8 cellular contexts compared by ENCODE assay signal in the genomic region with DNA sequence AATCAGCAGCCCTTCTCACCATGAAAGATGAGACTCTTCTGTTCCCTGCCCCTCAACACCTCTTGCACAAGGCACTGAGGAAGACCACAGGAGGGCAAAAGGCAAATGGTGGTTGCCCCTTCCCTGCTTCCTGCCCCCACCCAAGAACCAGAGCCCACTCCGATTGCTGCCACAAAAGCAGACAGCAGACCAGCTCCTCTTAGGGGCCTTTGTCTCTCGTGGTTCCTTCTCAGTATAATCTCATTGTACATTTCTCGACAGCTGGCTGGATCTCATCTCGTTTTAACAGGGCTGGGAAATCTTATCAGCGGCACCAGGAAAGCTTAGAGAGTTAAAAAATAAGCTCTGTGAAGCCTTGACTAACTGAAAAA. TPM values are rescaled to one million over a fixed set of nuclear protein-coding genes. Genes with fewer than 3 reads are reported as not detected.
A peak's percentile ranks its signal among the peaks of the same experiment; 100 is the strongest.
DNase-seq lines count a peak whose midpoint lies in the region; ATAC-seq and TF ChIP-seq lines count a peak whose summit lies in the region.

No MANE protein-coding gene starts in this region.

- H3K27me3 ChIP-seq in tibial artery, result no peaks in the 10 kb centered on the region

- no peaks in the 10 kb centered on the region for H3K36me3 Mint-ChIP-seq in activated naive CD4-positive, alpha-beta T cell treated with anti-CD3 and anti-CD28 coated beads for 36 hours (ENCODE audit: low read depth)
- H3K36me3 Mint-ChIP-seq in mesothelial cell of epicardium, result peaks cover 6% of the 10 kb centered on the region

- peaks cover 6% of the 10 kb centered on the region for H3K4me1 Mint-ChIP-seq in activated naive CD4-positive, alpha-beta T cell treated with anti-CD3 and anti-CD28 coated beads for 36 hours (ENCODE audit: low read depth)
- peaks cover 26% of the 10 kb centered on the region for H3K4me1 Mint-ChIP-seq in mesothelial cell of epicardium

- intact Hi-C loops in activated naive CD4-positive, alpha-beta T cell treated with anti-CD3 and anti-CD28 coated beads for 36 hours (cut with micrococcal nuclease), result loop anchor here (2.0 kb wide), 1 partner anchor 69 kb away; no protein-coding TSS in a partner anchor
- intact Hi-C loops in tibial artery (cut with DNase I; ENCODE audit: low total_unique reads), result no loop called here

- peaks cover 0 to 12% (median 0%) of the 10 kb centered on the region in 3 donors for H3K9me3 ChIP-seq in tibial artery

- peak overlapping the region; percentile 60 to 83 for H3K4me3 ChIP-seq in tibial artery

- TF ChIP-seq CTCF in mesothelial cell of epicardium (IDR thresholded peaks at IDR 0.05; ENCODE audit: unreplicated experiment) (no peak), tibial artery (IDR thresholded peaks at IDR 0.05) (no peak)

- peaks cover 0 to 22% (median 13%) of the 10 kb centered on the region in 4 donors for H3K4me1 ChIP-seq in tibial artery

- peak overlapping the region; percentile 62 for H3K4me3 Mint-ChIP-seq in activated naive CD4-positive, alpha-beta T cell treated with anti-CD3 and anti-CD28 coated beads for 36 hours
- peak overlapping the region; percentile 73 for H3K4me3 Mint-ChIP-seq in mesothelial cell of epicardium

- H3K27me3 Mint-ChIP-seq in activated naive CD4-positive, alpha-beta T cell treated with anti-CD3 and anti-CD28 coated beads for 36 hours (ENCODE audit: low read depth), result peaks cover 3% of the 10 kb centered on the region
- H3K27me3 Mint-ChIP-seq in mesothelial cell of epicardium (ENCODE audit: low read depth), result no peaks in the 10 kb centered on the region

- H3K36me3 ChIP-seq in tibial artery, result no peaks in the 10 kb centered on the region

- ATAC-seq in HG03135 (IDR thresholded peaks at IDR 0.05; ENCODE audit: unreplicated experiment), result no peak
- no peak for ATAC-seq in GM21390 (IDR thresholded peaks at IDR 0.05; ENCODE audit: unreplicated experiment)

- no peak overlapping the region for H3K27ac Mint-ChIP-seq in activated naive CD4-positive, alpha-beta T cell treated with anti-CD3 and anti-CD28 coated beads for 36 hours
- H3K27ac Mint-ChIP-seq in mesothelial cell of epicardium, result peak overlapping the region; percentile 76

- H3K9me3 Mint-ChIP-seq in activated naive CD4-positive, alpha-beta T cell treated with anti-CD3 and anti-CD28 coated beads for 36 hours, result peaks cover 6% of the 10 kb centered on the region
- peaks cover 9% of the 10 kb centered on the region for H3K9me3 Mint-ChIP-seq in mesothelial cell of epicardium

- H3K27ac ChIP-seq in angular gyrus (ENCODE audit: low read depth, low read length), result peak overlapping the region; percentile 90
- peak overlapping the region; percentile 68 to 90 for H3K27ac ChIP-seq in tibial artery

- CTCF ChIA-PET in activated naive CD4-positive, alpha-beta T cell treated with anti-CD3 and anti-CD28 coated beads for 36 hours (lab: Charles Lee), result interaction anchor here (0.6 to 2.2 kb wide), 5 partner anchors 11 to 784 kb away, joined by 3 to 9 read pairs (median 6); no protein-coding TSS in a partner anchor

- DNase-seq in activated naive CD4-positive, alpha-beta T cell treated with anti-CD3 and anti-CD28 coated beads for 36 hours, result no peak
- DNase-seq in activated naive CD4-positive, alpha-beta T cell (lab: John Stamatoyannopoulos, UW), result no peak
- DNase-seq in mesothelial cell of epicardium (ENCODE audit: low spot score in 2 of 2, unreplicated experiment in 2 of 2) (peak in 1 of 2 experiments; percentile 37), tibial artery (no peak), HUDEP-2 (lab: John Stamatoyannopoulos, UW; ENCODE audit: unreplicated experiment in 76 of 76) (no peak)

RNA-seq across cellular contexts. Expression of a gene that starts 1.1 kb away (rescaled TPM):
- total RNA-seq in activated naive CD4-positive, alpha-beta T cell treated with anti-CD3 and anti-CD28 coated beads for 36 hours, result 1 to 10 TPM; 2.6 TPM
- 38.0 to 43.7 TPM (median 42.0 TPM) in 3 replicates for total RNA-seq in mesothelial cell of epicardium

Comparison
In these comparisons a context has a peak if more than half of its experiments do, and no peak if none do; other contexts are left out.
1. RNA of a gene that starts 1.1 kb away (total RNA-seq): 38.0 to 43.7 TPM in mesothelial cell of epicardium; 2.6 TPM in activated naive CD4-positive, alpha-beta T cell treated with anti-CD3 and anti-CD28 coated beads for 36 hours; every median in the first group is over 10 times any median in the second.